ENCODE assay signal across 20 cellular contexts in genomic region chr4:77931452-77932135, GRCh38.
A peak's percentile ranks its signal among the peaks of the same experiment; 100 is the strongest.
DNase-seq lines count a peak whose midpoint lies in the region; ATAC-seq and TF ChIP-seq lines count a peak whose summit lies in the region.
"Had no signal": no experiment of that assay in that cellular context is flagged by ENCODE, and none has a peak within 500 bp of the region (broad histone marks: within the 10 kb centered on the region; RNA-seq: fewer than 3 reads in every experiment).

No MANE protein-coding gene starts in this region.

- no peaks in the 10 kb centered on the region for H3K27me3 Mint-ChIP-seq in activated CD8-positive, alpha-beta T cell treated with anti-CD3 and anti-CD28 coated beads, Interleukin-2, amount 10 ng/mL, durations not matched to agents 7 days and 5 days (ENCODE audit: low read depth)
- H3K27me3 Mint-ChIP-seq in activated CD4-positive, alpha-beta memory T cell treated with anti-CD3 and anti-CD28 coated beads for 36 hours, result no peaks in the 10 kb centered on the region

- no peaks in the 10 kb centered on the region for H4K20me1 ChIP-seq in smooth muscle cell (ENCODE audit: low read depth)

- peak overlapping the region; percentile 78 for H3K9ac ChIP-seq in smooth muscle cell (ENCODE audit: low read depth)

- no peak overlapping the region for H2AFZ ChIP-seq in smooth muscle cell (ENCODE audit: low read depth)

- H3K4me3 ChIP-seq in cardiac muscle cell (no peak overlapping the region), right atrium auricular region (no peak overlapping the region), smooth muscle cell (no peak overlapping the region)
- H3K4me3 ChIP-seq: K562, mucosa of descending colon, pancreas had no signal

- no peaks in the 10 kb centered on the region for H3K4me1 Mint-ChIP-seq in activated CD8-positive, alpha-beta T cell treated with anti-CD3 and anti-CD28 coated beads, Interleukin-2, amount 10 ng/mL, durations not matched to agents 7 days and 5 days (ENCODE audit: low read depth)
- no peaks in the 10 kb centered on the region for H3K4me1 Mint-ChIP-seq in activated CD4-positive, alpha-beta memory T cell treated with anti-CD3 and anti-CD28 coated beads for 36 hours (ENCODE audit: low read depth)

- H3K36me3 ChIP-seq in cardiac muscle cell (no peaks in the 10 kb centered on the region), right atrium auricular region (no peaks in the 10 kb centered on the region), smooth muscle cell (ENCODE audit: low read depth) (no peaks in the 10 kb centered on the region)

- no peaks in the 10 kb centered on the region for H3K79me2 ChIP-seq in smooth muscle cell (ENCODE audit: low read depth)

- no peaks in the 10 kb centered on the region for H3K9me3 ChIP-seq in cardiac muscle cell (ENCODE audit: low read depth)
- no peaks in the 10 kb centered on the region for H3K9me3 ChIP-seq in right atrium auricular region
- no peaks in the 10 kb centered on the region for H3K9me3 ChIP-seq in smooth muscle cell (replicated peaks; ENCODE audit: low read depth)
- H3K9me3 ChIP-seq: mucosa of descending colon, pancreas had no signal

- peaks cover 7% of the 10 kb centered on the region for H3F3A ChIP-seq in smooth muscle cell (ENCODE audit: low read depth)

- H3K27me3 ChIP-seq in cardiac muscle cell (no peaks in the 10 kb centered on the region), right atrium auricular region (no peaks in the 10 kb centered on the region), smooth muscle cell (ENCODE audit: low read depth) (no peaks in the 10 kb centered on the region)
- H3K27me3 ChIP-seq: pancreas had no signal

- H3K27ac Mint-ChIP-seq in activated CD8-positive, alpha-beta T cell treated with anti-CD3 and anti-CD28 coated beads, Interleukin-2, amount 10 ng/mL, durations not matched to agents 7 days and 5 days, result peak overlapping the region; percentile 16
- no peak overlapping the region for H3K27ac Mint-ChIP-seq in activated CD4-positive, alpha-beta memory T cell treated with anti-CD3 and anti-CD28 coated beads for 36 hours

- no peaks in the 10 kb centered on the region for H3K9me3 Mint-ChIP-seq in activated CD8-positive, alpha-beta T cell treated with anti-CD3 and anti-CD28 coated beads, Interleukin-2, amount 10 ng/mL, durations not matched to agents 7 days and 5 days (ENCODE audit: insufficient read depth)
- H3K9me3 Mint-ChIP-seq in activated CD4-positive, alpha-beta memory T cell treated with anti-CD3 and anti-CD28 coated beads for 36 hours, result no peaks in the 10 kb centered on the region

- H3K36me3 Mint-ChIP-seq in activated CD8-positive, alpha-beta T cell treated with anti-CD3 and anti-CD28 coated beads, Interleukin-2, amount 10 ng/mL, durations not matched to agents 7 days and 5 days (ENCODE audit: low read depth), result peaks cover 42% of the 10 kb centered on the region
- peaks cover 28% of the 10 kb centered on the region for H3K36me3 Mint-ChIP-seq in activated CD4-positive, alpha-beta memory T cell treated with anti-CD3 and anti-CD28 coated beads for 36 hours

- H3K4me3 Mint-ChIP-seq in activated CD8-positive, alpha-beta T cell treated with anti-CD3 and anti-CD28 coated beads, Interleukin-2, amount 10 ng/mL, durations not matched to agents 7 days and 5 days, result no peak overlapping the region
- no peak overlapping the region for H3K4me3 Mint-ChIP-seq in activated CD4-positive, alpha-beta memory T cell treated with anti-CD3 and anti-CD28 coated beads for 36 hours

- 64% methylated on average over 9 of the region's 9 CpGs for WGBS in smooth muscle cell (ENCODE audit: low lambda C conversion rate)

- peak overlapping the region; percentile 44 for H3K27ac ChIP-seq in cardiac muscle cell
- no peak overlapping the region for H3K27ac ChIP-seq in right atrium auricular region
- peak overlapping the region; percentile 75 for H3K27ac ChIP-seq in smooth muscle cell (ENCODE audit: low read depth)
- H3K27ac ChIP-seq: pancreas had no signal

- peaks cover 13% of the 10 kb centered on the region for H3K4me1 ChIP-seq in cardiac muscle cell (ENCODE audit: low read depth)
- H3K4me1 ChIP-seq in right atrium auricular region, result no peaks in the 10 kb centered on the region
- no peaks in the 10 kb centered on the region for H3K4me1 ChIP-seq in smooth muscle cell (ENCODE audit: low read depth)

- CTCF ChIA-PET in activated CD8-positive, alpha-beta T cell treated with anti-CD3 and anti-CD28 coated beads, Interleukin-2, amount 10 ng/mL, durations not matched to agents 7 days and 5 days (lab: Charles Lee), result no interaction called here
- CTCF ChIA-PET in activated CD4-positive, alpha-beta memory T cell treated with anti-CD3 and anti-CD28 coated beads for 36 hours (lab: Charles Lee), result interaction anchor here (0.7 kb wide), 1 partner anchor 82 kb away, joined by 3 read pairs; no protein-coding TSS in a partner anchor

- DNase-seq in cardiac muscle cell (ENCODE audit: low read depth in 1 of 2, low spot score in 1 of 2) (peak; percentile 4 to 74), right atrium auricular region (ENCODE audit: low spot score) (no peak), fibroblast of peridontal ligament (ENCODE audit: extremely low read depth) (peak; percentile 72), smooth muscle cell (lab: John Stamatoyannopoulos, UW; ENCODE audit: unreplicated experiment) (no peak), NCI-H748 (lab: John Stamatoyannopoulos, UW; ENCODE audit: unreplicated experiment) (no peak)
- DNase-seq in activated CD8-positive, alpha-beta T cell treated with anti-CD3 and anti-CD28 coated beads, Interleukin-2, amount 10 ng/mL, durations not matched to agents 7 days and 5 days, result no peak
- no peak for DNase-seq in stimulated activated naive CD4-positive, alpha-beta T cell treated with Interleukin-2 at 50 U/mL for 16 hours (lab: John Stamatoyannopoulos, UW)
- no peak for DNase-seq in activated CD4-positive, alpha-beta memory T cell treated with anti-CD3 and anti-CD28 coated beads for 36 hours
- DNase-seq: ACHN; activated CD4-positive, alpha-beta T cell treated with anti-CD3 and anti-CD28 coated beads, Interleukin-2, amount 50 U/mL, for 48 hours; activated effector memory CD4-positive, alpha-beta T cell treated with Interleukin-2 at 50 U/mL for 16 hours; Calu3; caudate nucleus; mucosa of descending colon; NCI-H1694 treated with DMSO at 0.1 percent for 48 hours; NCI-H69; pancreas; RPMI8226; stimulated activated CD4-positive, alpha-beta T cell treated with anti-CD3 and anti-CD28 coated beads, Interleukin-12 subunit alpha, Interleukin-12 subunit beta, amount 100 ng/mL, for 4 hours had no signal

- peak overlapping the region; percentile 32 for H3K4me2 ChIP-seq in smooth muscle cell

- intact Hi-C loops in activated CD4-positive, alpha-beta memory T cell treated with anti-CD3 and anti-CD28 coated beads for 36 hours (cut with micrococcal nuclease), result no loop called here

- POLR2A ChIA-PET in activated CD8-positive, alpha-beta T cell treated with anti-CD3 and anti-CD28 coated beads, Interleukin-2, amount 10 ng/mL, durations not matched to agents 7 days and 5 days (lab: Charles Lee), result interaction anchor here (1.2 kb wide), 1 partner anchor 112 kb away, joined by 3 read pairs; no protein-coding TSS in a partner anchor
- POLR2A ChIA-PET in activated CD4-positive, alpha-beta memory T cell treated with anti-CD3 and anti-CD28 coated beads for 36 hours (lab: Charles Lee), result no interaction called here

- TF ChIP-seq CTCF in cardiac muscle cell (IDR thresholded peaks at IDR 0.05; ENCODE audit: low read depth, low read length) (no peak), right atrium auricular region (IDR thresholded peaks at IDR 0.05) (no peak), smooth muscle cell (IDR thresholded peaks at IDR 0.05; ENCODE audit: borderline replicate concordance, insufficient read depth, poor library complexity, severe bottlenecking) (no peak)

- ATAC-seq in activated CD8-positive, alpha-beta T cell treated with anti-CD3 and anti-CD28 coated beads, Interleukin-2, amount 10 ng/mL, durations not matched to agents 7 days and 5 days, result no peak
- ATAC-seq: K562, mucosa of descending colon, pancreas had no signal

Comparison
In these comparisons a context has a peak if more than half of its experiments do, and no peak if none do; other contexts are left out.
1. DNase-seq: peak in cardiac muscle cell (2 of 2) and fibroblast of peridontal ligament (single experiment); none in right atrium auricular region (single experiment), activated CD8-positive, alpha-beta T cell treated with anti-CD3 and anti-CD28 coated beads, Interleukin-2, amount 10 ng/mL, durations not matched to agents 7 days and 5 days (single experiment), smooth muscle cell (single experiment), stimulated activated naive CD4-positive, alpha-beta T cell treated with Interleukin-2 at 50 U/mL for 16 hours (single experiment), activated CD4-positive, alpha-beta memory T cell treated with anti-CD3 and anti-CD28 coated beads for 36 hours (single experiment) and NCI-H748 (single experiment).
2. H3K27ac ChIP-seq: peak in cardiac muscle cell (single experiment) and smooth muscle cell (single experiment); none in right atrium auricular region (0 of 2).